In genomic region chr4:142846105-142846728, GRCh38 we compare ENCODE assay signal across 8 cellular contexts. TPM values are rescaled to one million over a fixed set of nuclear protein-coding genes. Genes with fewer than 3 reads are reported as not detected.
DNase-seq lines count a peak whose midpoint lies in the region; ATAC-seq lines count a peak whose summit lies in the region.

INPP4B (minus strand) TSS chr4:142846301.

- H3K9me3 Mint-ChIP-seq in effector memory CD8-positive, alpha-beta T cell = no peaks in the 10 kb centered on the region
- H3K9me3 Mint-ChIP-seq in memory B cell = no peaks in the 10 kb centered on the region

- DNase-seq in NCI-H1092 treated with DMSO at 0.1 percent for 48 hours (lab: John Stamatoyannopoulos, UW) = peak; percentile 13
- no peak for DNase-seq in NCI-H1092 (lab: John Stamatoyannopoulos, UW)
- peak; percentile 8 for DNase-seq in NCI-H1105 (lab: John Stamatoyannopoulos, UW)
- DNase-seq in effector memory CD8-positive, alpha-beta T cell = peak in 2 of 3 experiments; percentile 2 to 4
- no peak for DNase-seq in memory B cell (ENCODE audit: low spot score in 2 of 2)
- peak; percentile 28 to 44 (median 43) for DNase-seq in stimulated activated CD4-positive, alpha-beta T cell treated with anti-CD3 and anti-CD28 coated beads, TNF-alpha, amount 100 ng/mL, for 4 hours (ENCODE audit: low read depth in 3 of 3)

- CTCF ChIA-PET in activated CD8-positive, alpha-beta memory T cell treated with anti-CD3 and anti-CD28 coated beads for 36 hours (lab: Charles Lee) = no interaction called here

- peaks cover 53 to 60% of the 10 kb centered on the region in 2 donors for H3K27me3 Mint-ChIP-seq in effector memory CD8-positive, alpha-beta T cell
- peaks cover 15% of the 10 kb centered on the region for H3K27me3 Mint-ChIP-seq in memory B cell

- POLR2A ChIA-PET in activated CD8-positive, alpha-beta memory T cell treated with anti-CD3 and anti-CD28 coated beads for 36 hours (lab: Charles Lee) = no interaction called here

- H3K36me3 Mint-ChIP-seq in effector memory CD8-positive, alpha-beta T cell (ENCODE audit: insufficient read depth) = no peaks in the 10 kb centered on the region
- H3K36me3 Mint-ChIP-seq in memory B cell = no peaks in the 10 kb centered on the region

- peaks cover 8 to 14% of the 10 kb centered on the region in 2 donors for H3K4me1 Mint-ChIP-seq in effector memory CD8-positive, alpha-beta T cell (ENCODE audit: low read depth in 2 of 2)
- peaks cover 6% of the 10 kb centered on the region for H3K4me1 Mint-ChIP-seq in memory B cell

- ATAC-seq in effector memory CD8-positive, alpha-beta T cell (replicated peaks) = peak; percentile 63
- ATAC-seq in memory B cell (ENCODE audit: low read depth) = no peak
- ATAC-seq in HG03108 (IDR thresholded peaks at IDR 0.05; ENCODE audit: unreplicated experiment) = no peak

- H3K27ac Mint-ChIP-seq in effector memory CD8-positive, alpha-beta T cell = no peak within 1 kb of the TSS
- H3K27ac Mint-ChIP-seq in memory B cell = no peak within 1 kb of the TSS

- peak within 1 kb of the TSS; percentile 81 to 84 for H3K4me3 Mint-ChIP-seq in effector memory CD8-positive, alpha-beta T cell
- peak within 1 kb of the TSS; percentile 56 for H3K4me3 Mint-ChIP-seq in memory B cell

RNA-seq across cellular contexts. Expression of gene INPP4B, which starts in this region (rescaled TPM):
- 10 to 100 TPM; 42.9 to 44.0 TPM for total RNA-seq in activated CD8-positive, alpha-beta memory T cell treated with anti-CD3 and anti-CD28 coated beads for 36 hours

Comparison
In these comparisons a context has a peak if more than half of its experiments do, and no peak if none do; other contexts are left out.
1. DNase-seq: peak in NCI-H1092 treated with DMSO at 0.1 percent for 48 hours (single experiment), NCI-H1105 (single experiment), effector memory CD8-positive, alpha-beta T cell (2 of 3) and stimulated activated CD4-positive, alpha-beta T cell treated with anti-CD3 and anti-CD28 coated beads, TNF-alpha, amount 100 ng/mL, for 4 hours (3 of 3); none in NCI-H1092 (single experiment) and memory B cell (0 of 2).